ENCODE assay signal across 10 cellular contexts in the genomic region with DNA sequence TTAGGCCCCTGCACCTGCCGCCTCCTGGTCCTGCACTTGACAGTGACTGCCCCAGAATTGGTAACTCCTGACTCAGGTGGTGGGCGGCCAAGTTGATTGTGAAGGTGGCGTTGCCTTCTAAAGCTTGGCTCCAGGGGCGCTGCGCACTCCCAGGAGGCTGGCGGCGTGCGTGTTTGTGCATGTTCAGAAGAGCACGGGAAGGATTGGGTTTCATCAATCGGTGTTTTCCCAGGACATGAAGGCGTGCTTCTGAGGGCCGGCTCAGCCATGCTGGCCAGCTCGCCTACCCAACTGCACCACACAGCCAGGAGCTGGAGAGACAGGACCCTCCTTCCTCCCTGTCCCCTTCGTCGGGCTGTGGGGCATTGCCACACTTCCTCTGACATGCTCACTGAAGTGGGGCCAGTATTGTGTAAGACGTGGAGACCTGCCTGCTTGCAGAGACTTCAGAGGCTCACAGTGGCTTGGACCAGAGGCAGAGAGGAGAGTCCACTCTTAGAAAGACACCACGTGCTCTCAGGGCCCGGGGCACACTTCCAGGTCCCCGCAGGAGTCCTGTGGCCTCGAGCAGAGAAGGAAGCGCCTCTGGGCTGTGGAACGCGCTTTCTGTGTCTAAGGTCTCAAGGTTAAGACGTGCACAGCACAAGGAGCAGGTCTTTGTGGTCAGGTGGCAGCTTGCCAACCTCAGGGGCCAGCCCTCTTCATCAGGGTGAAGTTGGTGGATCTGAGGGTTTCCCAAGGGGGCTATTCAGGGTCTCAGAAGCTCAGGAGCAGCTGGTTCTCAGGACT. TPM values are rescaled to one million over a fixed set of nuclear protein-coding genes. Genes with fewer than 3 reads are reported as not detected.
DNase-seq lines count a peak whose midpoint lies in the region; ATAC-seq and TF ChIP-seq lines count a peak whose summit lies in the region.
"Had no signal": no experiment of that assay in that cellular context is flagged by ENCODE, and none has a peak within 500 bp of the region (broad histone marks: within the 10 kb centered on the region; RNA-seq: fewer than 3 reads in every experiment).

No MANE protein-coding gene starts in this region.

- TF ChIP-seq CTCF in kidney epithelial cell (IDR thresholded peaks at IDR 0.05; ENCODE audit: insufficient read depth, low read length, poor library complexity, severe bottlenecking): peak; percentile 45
- TF ChIP-seq CTCF in tibial nerve (IDR thresholded peaks at IDR 0.05): no peak

- H3K9me3 ChIP-seq in tibial nerve: no peaks in the 10 kb centered on the region

- peak in 1 of 2 donors; percentile 20 for TF ChIP-seq EP300 in tibial nerve (IDR thresholded peaks at IDR 0.05)

- peak; percentile 32 for DNase-seq in activated CD4-positive, CD25-positive, alpha-beta regulatory T cell treated with anti-CD3 and anti-CD28 coated beads, Interleukin-2, amount 50 U/mL, for 72 hours
- DNase-seq in activated CD4-positive, CD25-positive, alpha-beta regulatory T cell (lab: John Stamatoyannopoulos, UW): no peak
- DNase-seq in SHP77 (lab: John Stamatoyannopoulos, UW): peak; percentile 90 to 91
- no peak for DNase-seq in kidney epithelial cell (ENCODE audit: low read depth)
- DNase-seq in tibial nerve (ENCODE audit: low spot score in 2 of 2): peak; percentile 45 to 50
- DNase-seq in T-helper 9 cell: no peak
- no peak for DNase-seq in stimulated activated CD4-positive, alpha-beta T cell treated with anti-CD3 and anti-CD28 coated beads, Interleukin-1b, Interleukin-23, amount 100 ng/mL, for 48 hours
- DNase-seq: stimulated activated CD4-positive, alpha-beta T cell treated with anti-CD3 and anti-CD28 coated beads, Interleukin-4, amount 100 ng/mL, for 4 hours had no signal

- TF ChIP-seq POLR2A in tibial nerve (IDR thresholded peaks at IDR 0.05): no peak

- 56 to 68% methylated on average over 21 to 24 of the region's 24 CpGs for WGBS in tibial nerve, 2 donors

- H3K4me1 ChIP-seq in tibial nerve: peaks cover 0 to 58% (median 28%) of the 10 kb centered on the region in 4 donors

- no peaks in the 10 kb centered on the region for H3K36me3 ChIP-seq in kidney epithelial cell (ENCODE audit: control insufficient read depth, insufficient read depth, low read length)
- peaks cover 0 to 26% (median 0%) of the 10 kb centered on the region in 3 donors for H3K36me3 ChIP-seq in tibial nerve
- H3K36me3 ChIP-seq: cardiac muscle cell had no signal

- ATAC-seq in GM18858 (IDR thresholded peaks at IDR 0.05; ENCODE audit: unreplicated experiment): no peak

- H3K27me3 ChIP-seq in kidney epithelial cell (ENCODE audit: control insufficient read depth, insufficient read depth, low read length) (no peaks in the 10 kb centered on the region), tibial nerve (no peaks in the 10 kb centered on the region)
- H3K27me3 ChIP-seq: cardiac muscle cell had no signal

- H3K4me3 ChIP-seq in kidney epithelial cell (ENCODE audit: low read depth, low read length): no peak overlapping the region
- H3K4me3 ChIP-seq in tibial nerve: no peak overlapping the region
- H3K4me3 ChIP-seq: cardiac muscle cell had no signal

- peak overlapping the region in 3 of 4 donors; percentile 38 to 68 (median 55) for H3K27ac ChIP-seq in tibial nerve
- H3K27ac ChIP-seq: cardiac muscle cell had no signal

RNA-seq across cellular contexts. Expression of gene RAB40C, which starts 2.8 kb away (rescaled TPM):
- total RNA-seq in kidney epithelial cell (16.5 and 26.9 TPM in 2 replicates), tibial nerve (10 to 100 TPM; 21.1 to 30.6 (median 27.5) TPM)

RNA-seq across cellular contexts. Expression of gene PIGQ, which starts 22.9 kb away (rescaled TPM):
- 54.9 and 63.1 TPM in 2 replicates for total RNA-seq in kidney epithelial cell
- total RNA-seq in tibial nerve: 10 to 100 TPM; 49.2 to 89.6 (median 71.8) TPM

RNA-seq across cellular contexts. Expression of gene NHLRC4, which starts 25.9 kb away (rescaled TPM):
- 0.46 and 2.3 TPM in 2 replicates for total RNA-seq in kidney epithelial cell
- 1 to 10 TPM in 3 of 4 donors, under 1 TPM in 1; 0.98 to 5.2 (median 1.9) TPM for total RNA-seq in tibial nerve

RNA-seq across cellular contexts. Expression of gene PRR35, which starts 32.5 kb away (rescaled TPM):
- not detected in 2 replicates for total RNA-seq in kidney epithelial cell
- total RNA-seq in tibial nerve: not detected

RNA-seq across cellular contexts. Expression of gene WFIKKN1, which starts 38.1 kb away (rescaled TPM):
- total RNA-seq in kidney epithelial cell: 0.08 TPM in 1 of 2 replicates, not detected in the other
- 1 to 10 TPM in 3 of 4 donors, under 1 TPM in 1; 0.66 to 3.9 (median 1.8) TPM for total RNA-seq in tibial nerve

Comparison
In these comparisons a context has a peak if more than half of its experiments do, and no peak if none do; other contexts are left out.
1. DNase-seq: peak in activated CD4-positive, CD25-positive, alpha-beta regulatory T cell treated with anti-CD3 and anti-CD28 coated beads, Interleukin-2, amount 50 U/mL, for 72 hours (single experiment), SHP77 (2 of 2) and tibial nerve (2 of 2); none in activated CD4-positive, CD25-positive, alpha-beta regulatory T cell (0 of 4), kidney epithelial cell (single experiment), T-helper 9 cell (single experiment) and stimulated activated CD4-positive, alpha-beta T cell treated with anti-CD3 and anti-CD28 coated beads, Interleukin-1b, Interleukin-23, amount 100 ng/mL, for 48 hours (single experiment).